ENCODE assay signal across 17 cellular contexts in the genomic region with DNA sequence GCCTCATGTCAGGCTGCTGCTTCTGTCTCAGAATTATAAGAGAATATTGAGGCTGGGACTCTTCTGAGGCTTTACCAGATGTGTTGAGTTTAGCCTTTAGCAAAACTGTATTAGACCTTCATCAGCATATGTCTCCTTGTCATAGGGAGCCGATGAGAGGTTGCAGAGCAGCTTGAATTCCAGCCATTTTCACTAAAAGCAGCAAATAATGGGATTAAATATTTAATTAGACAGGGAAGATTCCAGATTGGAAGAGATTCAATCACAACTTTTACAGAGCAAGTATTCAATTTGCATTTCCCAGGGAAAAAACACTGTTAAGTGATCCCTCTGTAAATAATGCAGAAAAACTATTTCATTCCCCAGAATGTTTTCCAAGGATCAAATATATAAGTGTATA.
A peak's percentile ranks its signal among the peaks of the same experiment; 100 is the strongest.
DNase-seq lines count a peak whose midpoint lies in the region; TF ChIP-seq lines count a peak whose summit lies in the region.
"Had no signal": no experiment of that assay in that cellular context is flagged by ENCODE, and none has a peak within 500 bp of the region (broad histone marks: within the 10 kb centered on the region; RNA-seq: fewer than 3 reads in every experiment).

No MANE protein-coding gene starts in this region.

- H3K4me1 Mint-ChIP-seq in HFFc6 (ENCODE audit: low read depth) (peaks cover 60% of the 10 kb centered on the region), nephron (peaks cover 32% of the 10 kb centered on the region), immature natural killer cell (no peaks in the 10 kb centered on the region), type B pancreatic cell (ENCODE audit: unreplicated experiment) (peaks cover 17% of the 10 kb centered on the region)
- H3K4me1 Mint-ChIP-seq: B cell had no signal

- H3K4me3 ChIP-seq in endocrine pancreas (ENCODE audit: control insufficient read depth, insufficient read depth, low read length) = peak overlapping the region; percentile 17
- H3K4me3 ChIP-seq: MG63 had no signal

- no peaks in the 10 kb centered on the region for H3K36me3 ChIP-seq in endocrine pancreas (ENCODE audit: control insufficient read depth, insufficient read depth, low read length)
- H3K36me3 ChIP-seq: MG63 had no signal

- TF ChIP-seq CTCF in HFFc6 (IDR thresholded peaks at IDR 0.05) = no peak
- no peak for TF ChIP-seq CTCF in nephron (IDR thresholded peaks at IDR 0.05; ENCODE audit: unreplicated experiment in 3 of 3)
- no peak for TF ChIP-seq CTCF in type B pancreatic cell (conservative IDR thresholded peaks at IDR 0.05)

- H3K36me3 Mint-ChIP-seq in HFFc6 (ENCODE audit: low read depth) (peaks cover 22% of the 10 kb centered on the region), nephron (ENCODE audit: low read depth) (no peaks in the 10 kb centered on the region), immature natural killer cell (no peaks in the 10 kb centered on the region), type B pancreatic cell (no peaks in the 10 kb centered on the region)
- H3K36me3 Mint-ChIP-seq: CD8-positive, alpha-beta T cell had no signal

- DNase-seq in HFFc6 = no peak
- peak; percentile 17 for DNase-seq in RPMI7951 (ENCODE audit: low read depth)
- DNase-seq in DMS79 treated with DMSO at 0.1 percent for 48 hours (lab: John Stamatoyannopoulos, UW) = no peak
- no peak for DNase-seq in immature natural killer cell
- DNase-seq in type B pancreatic cell (ENCODE audit: extremely low spot score, unreplicated experiment) = no peak
- DNase-seq: Caco-2; CD8-positive, alpha-beta T cell; DMS153; H7; KG1; MG63; NCI-H2029; NCI-H446; SHP77 had no signal

- H3K9me3 ChIP-seq in endocrine pancreas (ENCODE audit: control insufficient read depth, low read length) = no peaks in the 10 kb centered on the region
- H3K9me3 ChIP-seq: Caco-2, MG63 had no signal

- H3K9ac ChIP-seq in endocrine pancreas (ENCODE audit: control insufficient read depth, insufficient read depth, low read length) = no peak overlapping the region

- no peaks in the 10 kb centered on the region for H3K27me3 ChIP-seq in endocrine pancreas (ENCODE audit: control insufficient read depth, insufficient read depth, low read length)
- H3K27me3 ChIP-seq: MG63 had no signal

- H3K9me3 Mint-ChIP-seq in HFFc6 = peaks cover 4% of the 10 kb centered on the region; the same call in 1 of the 2 replicates
- no peaks in the 10 kb centered on the region for H3K9me3 Mint-ChIP-seq in nephron
- peaks cover 17 to 65% (median 25%) of the 10 kb centered on the region in 6 donors for H3K9me3 Mint-ChIP-seq in immature natural killer cell
- H3K9me3 Mint-ChIP-seq in type B pancreatic cell = peaks cover 12% of the 10 kb centered on the region

- H3K4me1 ChIP-seq in endocrine pancreas (ENCODE audit: control insufficient read depth, insufficient read depth, low read length) = no peaks in the 10 kb centered on the region
- H3K4me1 ChIP-seq: Caco-2 had no signal

- H3K27me3 Mint-ChIP-seq in HFFc6 (ENCODE audit: insufficient read depth) (no peaks in the 10 kb centered on the region), nephron (ENCODE audit: low read depth) (no peaks in the 10 kb centered on the region), immature natural killer cell (ENCODE audit: low read depth in 3 of 3) (peaks cover 0 to 2% (median 0%) of the 10 kb centered on the region in 3 donors), type B pancreatic cell (no peaks in the 10 kb centered on the region)
- H3K27me3 Mint-ChIP-seq: B cell had no signal

- H3K27ac Mint-ChIP-seq in HFFc6 (peak overlapping the region; percentile 74), nephron (peak overlapping the region in 2 of 3 experiments; percentile 26 to 28), immature natural killer cell (no peak overlapping the region), type B pancreatic cell (no peak overlapping the region)
- H3K27ac Mint-ChIP-seq: B cell; CD8-positive, alpha-beta T cell had no signal

- H3K4me3 Mint-ChIP-seq in HFFc6 (peak overlapping the region; percentile 71), nephron (no peak overlapping the region), immature natural killer cell (no peak overlapping the region), type B pancreatic cell (no peak overlapping the region)
- H3K4me3 Mint-ChIP-seq: B cell; CD8-positive, alpha-beta T cell had no signal

Comparison
In these comparisons a context has a peak if more than half of its experiments do, and no peak if none do; other contexts are left out.
1. H3K27ac Mint-ChIP-seq: peak in HFFc6 (single experiment) and nephron (2 of 3); none in immature natural killer cell (0 of 6) and type B pancreatic cell (single experiment).